In the genomic region with DNA sequence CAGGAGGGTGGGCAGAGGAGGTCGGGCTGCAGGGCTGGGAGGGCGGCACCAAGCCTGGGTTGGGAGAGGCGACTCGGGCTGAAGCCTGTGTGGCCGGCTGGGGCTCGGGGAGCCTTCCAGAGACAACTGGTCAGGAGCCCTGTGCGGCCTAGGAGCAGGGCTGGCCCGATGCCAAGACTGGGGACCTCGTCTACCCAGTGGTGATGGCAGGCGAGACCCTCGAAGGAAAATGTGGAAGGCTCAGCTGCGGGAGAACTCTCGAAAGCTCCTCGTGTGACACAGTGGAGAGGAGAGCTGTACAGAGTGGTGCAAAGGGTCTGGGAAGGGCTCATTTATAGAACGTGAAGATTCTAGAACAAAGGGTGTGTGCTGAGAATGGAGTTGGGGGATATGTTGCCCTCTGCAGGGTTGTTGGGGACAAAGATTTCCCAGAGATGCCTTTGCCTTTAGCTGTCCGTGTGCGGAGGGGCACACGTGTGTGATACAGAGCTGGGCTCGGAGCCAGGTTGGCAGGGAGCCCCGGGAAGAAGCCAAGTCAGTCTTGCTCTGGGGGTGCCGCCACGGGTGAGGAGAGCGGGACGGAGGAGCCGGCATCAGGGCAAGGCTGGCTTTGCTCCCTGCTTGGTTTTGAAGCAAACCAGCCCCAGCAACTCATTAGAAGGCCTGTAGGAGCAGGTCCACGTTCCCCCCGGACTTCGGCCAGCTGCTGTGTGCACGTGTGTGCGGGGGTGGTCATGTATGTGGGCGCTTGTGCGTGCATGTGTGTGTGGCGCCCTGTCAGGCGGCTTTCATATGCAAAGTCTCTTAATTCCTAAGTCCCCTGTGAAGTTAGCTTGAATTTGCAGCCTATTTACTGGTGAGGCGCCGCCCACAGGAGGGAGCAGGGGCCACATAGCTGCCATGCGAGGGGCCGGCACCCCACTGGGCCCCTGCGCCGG, we compare ENCODE assay signal across 8 cellular contexts.
DNase-seq lines count a peak whose midpoint lies in the region; ATAC-seq and TF ChIP-seq lines count a peak whose summit lies in the region.

No MANE protein-coding gene starts in this region.

- H3K4me1 ChIP-seq in GM23248 (ENCODE audit: insufficient read depth), result peaks cover 34% of the 10 kb centered on the region

- ATAC-seq in omental fat pad (ENCODE audit: low FRiP score), result peak; percentile 46
- ATAC-seq in HG03378 (IDR thresholded peaks at IDR 0.05; ENCODE audit: unreplicated experiment), result no peak
- ATAC-seq in HG02840 (IDR thresholded peaks at IDR 0.05; ENCODE audit: low FRiP score, unreplicated experiment), result no peak

- peaks cover 18% of the 10 kb centered on the region for H3F3A ChIP-seq in GM23248 (ENCODE audit: insufficient read depth)

- no peaks in the 10 kb centered on the region for H3K9me2 ChIP-seq in GM23248 (ENCODE audit: insufficient read depth)

- POLR2A ChIA-PET in RWPE1 (lab: Yijun Ruan, JAX; ENCODE audit: low non-redundant PET), result no interaction called here

- no peaks in the 10 kb centered on the region for H4K20me1 ChIP-seq in GM23248 (ENCODE audit: insufficient read depth)

- TF ChIP-seq CTCF in RWPE1 (conservative IDR thresholded peaks at IDR 0.05; ENCODE audit: low read depth) (no peak; the same call in 1 of the 2 replicates), omental fat pad (IDR thresholded peaks at IDR 0.05) (no peak)

- H3K27ac ChIP-seq in GM23248 (peak overlapping the region; percentile 63), RWPE1 (peak overlapping the region; percentile 93)

- CTCF ChIA-PET in RWPE1 (lab: Yijun Ruan, JAX), result interaction anchor here (0.5 to 0.6 kb wide), 2 partner anchors 24 to 131 kb away, joined by 3 to 4 read pairs; no protein-coding TSS in a partner anchor

- DNase-seq in GM23248 (peak; percentile 92), RWPE1 (ENCODE audit: low spot score) (peak; percentile 56), fibroblast of gingiva (ENCODE audit: low read depth) (peak; percentile 89), omental fat pad (ENCODE audit: low spot score) (peak; percentile 54), SW480 (ENCODE audit: low spot score) (no peak), NCI-H526 treated with DMSO at 0.1 percent for 48 hours (lab: John Stamatoyannopoulos, UW) (no peak)

- H3K27me3 ChIP-seq in GM23248 (replicated peaks; ENCODE audit: insufficient read depth), result no peaks in the 10 kb centered on the region

- H3K36me3 ChIP-seq in GM23248 (ENCODE audit: low read depth), result no peaks in the 10 kb centered on the region

- H3K79me2 ChIP-seq in GM23248 (ENCODE audit: insufficient read depth), result no peaks in the 10 kb centered on the region

- no peak overlapping the region for H2AFZ ChIP-seq in GM23248

- H3K4me3 ChIP-seq in GM23248, result no peak overlapping the region

- in situ Hi-C loops in GM23248 (cut with MboI), result no loop called here

- peak overlapping the region; percentile 39 for H3K4me2 ChIP-seq in GM23248 (ENCODE audit: unreplicated experiment)

- 17 to 42% methylated on average over 27 to 40 of the region's 40 CpGs for WGBS in GM23248 (ENCODE audit: low coverage in 1 of 2, low lambda C conversion rate in 2 of 2, missing lambda C conversion rate in 2 of 2), 2 experiments

- H3K9ac ChIP-seq in GM23248, result peak overlapping the region; percentile 69

- no peaks in the 10 kb centered on the region for H3K9me3 ChIP-seq in GM23248 (ENCODE audit: low read depth)

Comparison
In these comparisons a context has a peak if more than half of its experiments do, and no peak if none do; other contexts are left out.
1. DNase-seq: peak in GM23248 (single experiment), RWPE1 (single experiment), fibroblast of gingiva (single experiment) and omental fat pad (single experiment); none in SW480 (single experiment) and NCI-H526 treated with DMSO at 0.1 percent for 48 hours (single experiment).